1 cellular context compared by ENCODE assay signal in the genomic region with DNA sequence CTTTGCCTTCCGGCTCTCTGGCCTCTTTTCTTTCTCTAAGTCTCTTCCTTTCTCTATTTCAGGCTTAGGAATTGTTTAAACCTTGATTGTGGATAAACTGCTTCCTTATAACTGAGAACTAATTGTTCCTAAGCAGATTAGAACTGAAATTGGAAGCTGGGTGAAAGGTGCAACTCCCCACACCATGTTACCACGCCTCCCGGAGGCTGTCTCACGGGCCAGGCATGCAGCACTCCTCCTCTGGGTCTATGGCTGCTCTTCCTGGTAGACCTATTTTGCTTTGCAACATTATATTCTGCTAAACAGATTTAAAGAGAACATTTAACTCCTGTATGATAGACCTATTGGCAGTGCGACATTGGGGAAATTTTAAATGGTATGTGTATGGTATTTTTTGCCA.
TF ChIP-seq lines count a peak whose summit lies in the region.

No MANE protein-coding gene starts in this region.

TF ChIP-seq in GM23338, 12 proteins besides CTCF, POLR2A, EP300 and RAD21 (continued from another document):
- TF ChIP-seq CREB1 (CRISPR knock-in tag; IDR thresholded peaks at IDR 0.05; ENCODE audit: low read depth): no peak
- TF ChIP-seq, protein P1, sequence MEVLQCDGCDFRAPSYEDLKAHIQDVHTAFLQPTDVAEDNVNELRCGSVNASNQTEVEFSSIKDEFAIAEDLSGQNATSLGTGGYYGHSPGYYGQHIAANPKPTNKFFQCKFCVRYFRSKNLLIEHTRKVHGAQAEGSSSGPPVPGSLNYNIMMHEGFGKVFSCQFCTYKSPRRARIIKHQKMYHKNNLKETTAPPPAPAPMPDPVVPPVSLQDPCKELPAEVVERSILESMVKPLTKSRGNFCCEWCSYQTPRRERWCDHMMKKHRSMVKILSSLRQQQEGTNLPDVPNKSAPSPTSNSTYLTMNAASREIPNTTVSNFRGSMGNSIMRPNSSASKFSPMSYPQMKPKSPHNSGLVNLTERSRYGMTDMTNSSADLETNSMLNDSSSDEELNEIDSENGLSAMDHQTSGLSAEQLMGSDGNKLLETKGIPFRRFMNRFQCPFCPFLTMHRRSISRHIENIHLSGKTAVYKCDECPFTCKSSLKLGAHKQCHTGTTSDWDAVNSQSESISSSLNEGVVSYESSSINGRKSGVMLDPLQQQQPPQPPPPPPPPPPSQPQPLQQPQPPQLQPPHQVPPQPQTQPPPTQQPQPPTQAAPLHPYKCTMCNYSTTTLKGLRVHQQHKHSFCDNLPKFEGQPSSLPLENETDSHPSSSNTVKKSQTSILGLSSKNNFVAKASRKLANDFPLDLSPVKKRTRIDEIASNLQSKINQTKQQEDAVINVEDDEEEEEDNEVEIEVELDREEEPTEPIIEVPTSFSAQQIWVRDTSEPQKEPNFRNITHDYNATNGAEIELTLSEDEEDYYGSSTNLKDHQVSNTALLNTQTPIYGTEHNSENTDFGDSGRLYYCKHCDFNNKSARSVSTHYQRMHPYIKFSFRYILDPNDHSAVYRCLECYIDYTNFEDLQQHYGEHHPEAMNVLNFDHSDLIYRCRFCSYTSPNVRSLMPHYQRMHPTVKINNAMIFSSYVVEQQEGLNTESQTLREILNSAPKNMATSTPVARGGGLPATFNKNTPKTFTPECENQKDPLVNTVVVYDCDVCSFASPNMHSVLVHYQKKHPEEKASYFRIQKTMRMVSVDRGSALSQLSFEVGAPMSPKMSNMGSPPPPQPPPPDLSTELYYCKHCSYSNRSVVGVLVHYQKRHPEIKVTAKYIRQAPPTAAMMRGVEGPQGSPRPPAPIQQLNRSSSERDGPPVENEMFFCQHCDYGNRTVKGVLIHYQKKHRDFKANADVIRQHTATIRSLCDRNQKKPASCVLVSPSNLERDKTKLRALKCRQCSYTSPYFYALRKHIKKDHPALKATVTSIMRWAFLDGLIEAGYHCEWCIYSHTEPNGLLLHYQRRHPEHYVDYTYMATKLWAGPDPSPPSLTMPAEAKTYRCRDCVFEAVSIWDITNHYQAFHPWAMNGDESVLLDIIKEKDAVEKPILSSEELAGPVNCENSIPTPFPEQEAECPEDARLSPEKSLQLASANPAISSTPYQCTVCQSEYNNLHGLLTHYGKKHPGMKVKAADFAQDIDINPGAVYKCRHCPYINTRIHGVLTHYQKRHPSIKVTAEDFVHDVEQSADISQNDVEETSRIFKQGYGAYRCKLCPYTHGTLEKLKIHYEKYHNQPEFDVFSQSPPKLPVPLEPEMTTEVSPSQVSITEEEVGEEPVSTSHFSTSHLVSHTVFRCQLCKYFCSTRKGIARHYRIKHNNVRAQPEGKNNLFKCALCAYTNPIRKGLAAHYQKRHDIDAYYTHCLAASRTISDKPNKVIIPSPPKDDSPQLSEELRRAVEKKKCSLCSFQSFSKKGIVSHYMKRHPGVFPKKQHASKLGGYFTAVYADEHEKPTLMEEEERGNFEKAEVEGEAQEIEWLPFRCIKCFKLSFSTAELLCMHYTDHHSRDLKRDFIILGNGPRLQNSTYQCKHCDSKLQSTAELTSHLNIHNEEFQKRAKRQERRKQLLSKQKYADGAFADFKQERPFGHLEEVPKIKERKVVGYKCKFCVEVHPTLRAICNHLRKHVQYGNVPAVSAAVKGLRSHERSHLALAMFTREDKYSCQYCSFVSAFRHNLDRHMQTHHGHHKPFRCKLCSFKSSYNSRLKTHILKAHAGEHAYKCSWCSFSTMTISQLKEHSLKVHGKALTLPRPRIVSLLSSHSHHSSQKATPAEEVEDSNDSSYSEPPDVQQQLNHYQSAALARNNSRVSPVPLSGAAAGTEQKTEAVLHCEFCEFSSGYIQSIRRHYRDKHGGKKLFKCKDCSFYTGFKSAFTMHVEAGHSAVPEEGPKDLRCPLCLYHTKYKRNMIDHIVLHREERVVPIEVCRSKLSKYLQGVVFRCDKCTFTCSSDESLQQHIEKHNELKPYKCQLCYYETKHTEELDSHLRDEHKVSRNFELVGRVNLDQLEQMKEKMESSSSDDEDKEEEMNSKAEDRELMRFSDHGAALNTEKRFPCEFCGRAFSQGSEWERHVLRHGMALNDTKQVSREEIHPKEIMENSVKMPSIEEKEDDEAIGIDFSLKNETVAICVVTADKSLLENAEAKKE (CRISPR knock-in tag; IDR thresholded peaks at IDR 0.05): no peak
- TF ChIP-seq ZNF114 (CRISPR knock-in tag; IDR thresholded peaks at IDR 0.05): no peak
- no peak for TF ChIP-seq EZH2phosphoT487 (IDR thresholded peaks at IDR 0.05; ENCODE audit: unreplicated experiment)
- TF ChIP-seq ZNF331 (CRISPR knock-in tag; IDR thresholded peaks at IDR 0.05; ENCODE audit: low read depth): no peak
- no peak for TF ChIP-seq STAT1 (IDR thresholded peaks at IDR 0.05; ENCODE audit: unreplicated experiment)
- TF ChIP-seq EZH2 (IDR thresholded peaks at IDR 0.05; ENCODE audit: low read depth, unreplicated experiment): no peak
